ENCODE assay signal across 8 cellular contexts in genomic region chr9:129111762-129112151, GRCh38. TPM values are rescaled to one million over a fixed set of nuclear protein-coding genes. Genes with fewer than 3 reads are reported as not detected.
A peak's percentile ranks its signal among the peaks of the same experiment; 100 is the strongest.
DNase-seq lines count a peak whose midpoint lies in the region; ATAC-seq and TF ChIP-seq lines count a peak whose summit lies in the region.

No MANE protein-coding gene starts in this region.

- DNase-seq in EL (peak; percentile 56), RPMI8226 (peak; percentile 55), breast epithelium (ENCODE audit: low spot score in 2 of 2) (no peak), iris pigment epithelial cell (ENCODE audit: low read depth) (peak; percentile 56), DMS153 (lab: John Stamatoyannopoulos, UW) (no peak), NCI-H446 treated with DMSO at 0.1 percent for 48 hours (lab: John Stamatoyannopoulos, UW) (no peak)
- peak; percentile 7 to 18 (median 14) for DNase-seq in stimulated activated CD4-positive, alpha-beta T cell treated with anti-CD3 and anti-CD28 coated beads, Interleukin-12 subunit alpha, Interleukin-12 subunit beta, amount 100 ng/mL, for 48 hours (ENCODE audit: low read depth in 2 of 3, low spot score in 1 of 3)

- intact Hi-C loops in breast epithelium (cut with DNase I; ENCODE audit: low total_unique reads): no loop called here

- H3K36me3 ChIP-seq in breast epithelium: no peaks in the 10 kb centered on the region

- peak overlapping the region; percentile 92 to 97 (median 92) for H3K4me3 ChIP-seq in breast epithelium

- TF ChIP-seq CTCF in breast epithelium (IDR thresholded peaks at IDR 0.05): no peak

- no peak for TF ChIP-seq POLR2A in breast epithelium (IDR thresholded peaks at IDR 0.05)

- ATAC-seq in HG03432 (IDR thresholded peaks at IDR 0.05; ENCODE audit: unreplicated experiment): peak; percentile 1

- peak overlapping the region; percentile 91 to 94 for H3K27ac ChIP-seq in breast epithelium

- peaks cover 4 to 6% of the 10 kb centered on the region in 2 donors for H3K4me1 ChIP-seq in breast epithelium

- H3K27me3 ChIP-seq in breast epithelium: no peaks in the 10 kb centered on the region

- no peaks in the 10 kb centered on the region for H3K9me3 ChIP-seq in breast epithelium

RNA-seq across cellular contexts. Expression of gene PTPA, which starts 0.5 kb away (rescaled TPM):
- 10 to 100 TPM; 34.2 to 83.4 (median 71.1) TPM for total RNA-seq in breast epithelium

RNA-seq across cellular contexts. Expression of gene CRAT, which starts 1.2 kb away (rescaled TPM):
- 10 to 100 TPM; 18.7 to 74.7 (median 35.7) TPM for total RNA-seq in breast epithelium

RNA-seq across cellular contexts. Expression of gene DOLPP1, which starts 30.8 kb away (rescaled TPM):
- 1 to 10 TPM; 5.6 to 9.2 (median 8.6) TPM for total RNA-seq in breast epithelium

Comparison
In these comparisons a context has a peak if more than half of its experiments do, and no peak if none do; other contexts are left out.
1. DNase-seq: peak in EL (single experiment), RPMI8226 (single experiment), iris pigment epithelial cell (single experiment) and stimulated activated CD4-positive, alpha-beta T cell treated with anti-CD3 and anti-CD28 coated beads, Interleukin-12 subunit alpha, Interleukin-12 subunit beta, amount 100 ng/mL, for 48 hours (3 of 3); none in breast epithelium (0 of 2), DMS153 (single experiment) and NCI-H446 treated with DMSO at 0.1 percent for 48 hours (single experiment).